8 cellular contexts compared by ENCODE assay signal in genomic region chr2:17753803-17754663, GRCh38. TPM values are rescaled to one million over a fixed set of nuclear protein-coding genes. Genes with fewer than 3 reads are reported as not detected.
DNase-seq lines count a peak whose midpoint lies in the region; ATAC-seq and TF ChIP-seq lines count a peak whose summit lies in the region.

Gene GEN1, plus strand, starts transcription at chr2:17754138. Its CDS starts 5,806 bp downstream, at chr2:17759944.
Gene SMC6, minus strand, starts transcription at chr2:17753810. Its CDS starts 7,864 bp downstream, at chr2:17745946.

- peak within 1 kb of the TSS; percentile 88 for H3K4me3 Mint-ChIP-seq in activated CD4-positive, alpha-beta T cell treated with anti-CD3 and anti-CD28 coated beads, Interleukin-2, amount 10 ng/mL, durations not matched to agents 7 days and 5 days

- peaks cover 8% of the 10 kb centered on the region for H3K36me3 Mint-ChIP-seq in activated CD4-positive, alpha-beta T cell treated with anti-CD3 and anti-CD28 coated beads, Interleukin-2, amount 10 ng/mL, durations not matched to agents 7 days and 5 days (ENCODE audit: low read depth)

- ATAC-seq in GM19372 (IDR thresholded peaks at IDR 0.05; ENCODE audit: low read depth, unreplicated experiment): peak; percentile 57
- ATAC-seq in HG03521 (IDR thresholded peaks at IDR 0.05; ENCODE audit: unreplicated experiment): peak; percentile 66
- ATAC-seq in left colon: peak; percentile 87

- intact Hi-C loops in left colon (cut with DNase I, micrococcal nuclease): no loop called here

- no peaks in the 10 kb centered on the region for H3K9me3 Mint-ChIP-seq in activated CD4-positive, alpha-beta T cell treated with anti-CD3 and anti-CD28 coated beads, Interleukin-2, amount 10 ng/mL, durations not matched to agents 7 days and 5 days

- H3K4me1 Mint-ChIP-seq in activated CD4-positive, alpha-beta T cell treated with anti-CD3 and anti-CD28 coated beads, Interleukin-2, amount 10 ng/mL, durations not matched to agents 7 days and 5 days: peaks cover 53% of the 10 kb centered on the region

- no peaks in the 10 kb centered on the region for H3K27me3 Mint-ChIP-seq in activated CD4-positive, alpha-beta T cell treated with anti-CD3 and anti-CD28 coated beads, Interleukin-2, amount 10 ng/mL, durations not matched to agents 7 days and 5 days

- TF ChIP-seq CTCF in C4-2B (conservative IDR thresholded peaks at IDR 0.05): no peak
- no peak for TF ChIP-seq CTCF in coronary artery (IDR thresholded peaks at IDR 0.05)

- H3K27ac ChIP-seq in C4-2B (peak within 1 kb of the TSS; percentile 91), coronary artery (peak within 1 kb of the TSS; percentile 88 to 96)

- CTCF ChIA-PET in activated CD4-positive, alpha-beta T cell treated with anti-CD3 and anti-CD28 coated beads, Interleukin-2, amount 10 ng/mL, durations not matched to agents 7 days and 5 days (lab: Charles Lee): interaction anchor here (0.6 to 1.4 kb wide), 5 partner anchors 9 to 1616 kb away, joined by 3 to 6 read pairs (median 3); no protein-coding TSS in a partner anchor

- peak within 1 kb of the TSS; percentile 93 for H3K4me3 ChIP-seq in coronary artery

- DNase-seq in NCI-H69 (lab: John Stamatoyannopoulos, UW) (peak; percentile 91), coronary artery (ENCODE audit: low spot score) (peak; percentile 92), left colon (peak; percentile 87 to 93)
- DNase-seq in activated CD4-positive, alpha-beta T cell treated with anti-CD3 and anti-CD28 coated beads, Interleukin-2, amount 10 ng/mL, durations not matched to agents 7 days and 5 days: peak; percentile 90
- DNase-seq in stimulated activated CD4-positive, alpha-beta T cell treated with anti-CD3 and anti-CD28 coated beads, Interleukin-1b, Interleukin-23, amount 100 ng/mL, for 4 hours (ENCODE audit: low read depth in 2 of 2): peak; percentile 88 to 91

- POLR2A ChIA-PET in activated CD4-positive, alpha-beta T cell treated with anti-CD3 and anti-CD28 coated beads, Interleukin-2, amount 10 ng/mL, durations not matched to agents 7 days and 5 days (lab: Charles Lee): interaction anchor here (0.5 to 0.8 kb wide), 2 partner anchors 34 to 805 kb away, joined by 3 to 14 read pairs; no protein-coding TSS in a partner anchor

- H3K27ac Mint-ChIP-seq in activated CD4-positive, alpha-beta T cell treated with anti-CD3 and anti-CD28 coated beads, Interleukin-2, amount 10 ng/mL, durations not matched to agents 7 days and 5 days: peak within 1 kb of the TSS; percentile 98

RNA-seq across cellular contexts. Expression of gene GEN1, which starts in this region (rescaled TPM):
- 10 to 100 TPM; 41.9 to 43.7 TPM for total RNA-seq in activated CD4-positive, alpha-beta T cell treated with anti-CD3 and anti-CD28 coated beads, Interleukin-2, amount 10 ng/mL, durations not matched to agents 7 days and 5 days
- 10 to 100 TPM; 13.5 to 26.3 TPM for total RNA-seq in left colon

RNA-seq across cellular contexts. Expression of gene SMC6, which starts in this region (rescaled TPM):
- total RNA-seq in activated CD4-positive, alpha-beta T cell treated with anti-CD3 and anti-CD28 coated beads, Interleukin-2, amount 10 ng/mL, durations not matched to agents 7 days and 5 days: 10 to 100 TPM; 41.3 to 41.9 TPM
- total RNA-seq in left colon: 10 to 100 TPM; 23.3 to 25.3 TPM

Comparison
In these comparisons a context has a peak if more than half of its experiments do, and no peak if none do; other contexts are left out.
1. Peak in every context shown above with its lines: DNase-seq, ATAC-seq, H3K4me3 ChIP-seq and H3K27ac ChIP-seq.